ENCODE assay signal across 10 cellular contexts in genomic region chr12:85155791-85156190, GRCh38.
A peak's percentile ranks its signal among the peaks of the same experiment; 100 is the strongest.
DNase-seq lines count a peak whose midpoint lies in the region; ATAC-seq and TF ChIP-seq lines count a peak whose summit lies in the region.
"Had no signal": no experiment of that assay in that cellular context is flagged by ENCODE, and none has a peak within 500 bp of the region (broad histone marks: within the 10 kb centered on the region; RNA-seq: fewer than 3 reads in every experiment).

No MANE protein-coding gene starts in this region.

- DNase-seq in AG10803 (ENCODE audit: low read depth), result peak; percentile 9
- peak; percentile 61 for DNase-seq in RKO (ENCODE audit: low spot score)
- DNase-seq in fibroblast of villous mesenchyme (ENCODE audit: low read depth), result peak; percentile 6
- no peak for DNase-seq in sciatic nerve (ENCODE audit: low spot score)
- DNase-seq in COLO668 (lab: John Stamatoyannopoulos, UW; ENCODE audit: unreplicated experiment), result no peak
- DNase-seq in NOMO-1 treated with dmso at 0.1 percent for 144 hours (lab: John Stamatoyannopoulos, UW; ENCODE audit: unreplicated experiment), result no peak
- DNase-seq: activated CD4-positive, alpha-beta T cell treated with anti-CD3 and anti-CD28 coated beads, Interleukin-2, amount 10 ng/mL, durations not matched to agents 24 days and 14 days; spleen had no signal

- H4K20me1 ChIP-seq in KMS-11 (ENCODE audit: insufficient read depth), result no peaks in the 10 kb centered on the region

- no peaks in the 10 kb centered on the region for H3K27me3 ChIP-seq in KMS-11 (ENCODE audit: insufficient read depth, low read depth)
- H3K27me3 ChIP-seq: spleen had no signal

- H3K79me2 ChIP-seq in KMS-11 (ENCODE audit: insufficient read depth, low read depth), result no peaks in the 10 kb centered on the region

- H2AFZ ChIP-seq in KMS-11 (ENCODE audit: low read depth), result no peak overlapping the region

- no peaks in the 10 kb centered on the region for H3K4me1 ChIP-seq in KMS-11 (ENCODE audit: low read depth, poor library complexity, severe bottlenecking)
- H3K4me1 ChIP-seq: spleen had no signal

- no peak for ATAC-seq in sciatic nerve
- ATAC-seq in HG03196 (IDR thresholded peaks at IDR 0.05; ENCODE audit: unreplicated experiment), result no peak

- H3K9ac ChIP-seq in KMS-11, result no peak overlapping the region

- TF ChIP-seq CTCF in AG10803 (conservative IDR thresholded peaks at IDR 0.05; ENCODE audit: low read length) (0 out of 2 replicates have a peak, but pooled peaks have one; percentile 5), KMS-11 (conservative IDR thresholded peaks at IDR 0.05; ENCODE audit: low read depth, low read length) (peak; percentile 41; the same call in 1 of the 2 replicates), fibroblast of villous mesenchyme (IDR thresholded peaks at IDR 0.05; ENCODE audit: insufficient read depth, low read depth, low read length) (peak; percentile 9)

- intact Hi-C loops in sciatic nerve (cut with DNase I), result no loop called here

- H3K4me2 ChIP-seq in KMS-11, result no peak overlapping the region

- H3K4me3 ChIP-seq in AG10803 (ENCODE audit: low read length) (no peak overlapping the region), KMS-11 (IDR thresholded peaks at IDR 0.05; ENCODE audit: insufficient read depth, low read depth, low read length) (no peak overlapping the region), fibroblast of villous mesenchyme (ENCODE audit: low read depth, low read length) (no peak overlapping the region)
- H3K4me3 ChIP-seq: spleen had no signal

- H3K36me3 ChIP-seq in KMS-11 (ENCODE audit: insufficient read depth), result no peaks in the 10 kb centered on the region
- H3K36me3 ChIP-seq: spleen had no signal

- no peak overlapping the region for H3K27ac ChIP-seq in KMS-11
- H3K27ac ChIP-seq: spleen had no signal

Comparison
In these comparisons a context has a peak if more than half of its experiments do, and no peak if none do; other contexts are left out.
1. DNase-seq: peak in AG10803 (single experiment), RKO (single experiment) and fibroblast of villous mesenchyme (single experiment); none in sciatic nerve (single experiment), COLO668 (single experiment) and NOMO-1 treated with dmso at 0.1 percent for 144 hours (single experiment).
2. Peak in every context shown above with its lines, with median percentiles within 50 percentile points of each other: CTCF ChIP-seq.